Comparison of ENCODE assay signal across 27 cellular contexts in genomic region chr22:26995222-26995621, GRCh38.
DNase-seq lines count a peak whose midpoint lies in the region; ATAC-seq and TF ChIP-seq lines count a peak whose summit lies in the region.
"Had no signal": no experiment of that assay in that cellular context is flagged by ENCODE, and none has a peak within 500 bp of the region (broad histone marks: within the 10 kb centered on the region; RNA-seq: fewer than 3 reads in every experiment).

No MANE protein-coding gene starts in this region.

- H3K36me3 ChIP-seq in sigmoid colon, result no peaks in the 10 kb centered on the region
- H3K36me3 ChIP-seq in CD8-positive, alpha-beta memory T cell (ENCODE audit: insufficient read depth, low read length), result no peaks in the 10 kb centered on the region
- H3K36me3 ChIP-seq: Peyer's patch, thoracic aorta had no signal

- no peak overlapping the region for H3K4me3 Mint-ChIP-seq in CD8-positive, alpha-beta memory T cell
- H3K4me3 Mint-ChIP-seq: activated CD8-positive, alpha-beta memory T cell treated with anti-CD3 and anti-CD28 coated beads, Interleukin-2, amount 10 ng/mL, durations not matched to agents 7 days and 5 days; activated T-cell treated with anti-CD3 and anti-CD28 coated beads, Interleukin-2, amount 50 U/mL, for 72 hours; B cell; brain; H9; naive B cell; WTC11 had no signal

- H3K27me3 ChIP-seq in sigmoid colon, result no peaks in the 10 kb centered on the region
- H3K27me3 ChIP-seq in CD8-positive, alpha-beta memory T cell (ENCODE audit: insufficient read depth, low read length, poor library complexity, severe bottlenecking), result no peaks in the 10 kb centered on the region
- H3K27me3 ChIP-seq: Peyer's patch had no signal

- H3K4me3 ChIP-seq in sigmoid colon, result no peak overlapping the region
- no peak overlapping the region for H3K4me3 ChIP-seq in CD8-positive, alpha-beta memory T cell (ENCODE audit: low read length)
- H3K4me3 ChIP-seq: A549, Peyer's patch, thoracic aorta had no signal

- no peaks in the 10 kb centered on the region for H3K36me3 Mint-ChIP-seq in CD8-positive, alpha-beta memory T cell
- H3K36me3 Mint-ChIP-seq: activated CD8-positive, alpha-beta memory T cell treated with anti-CD3 and anti-CD28 coated beads, Interleukin-2, amount 10 ng/mL, durations not matched to agents 7 days and 5 days; brain; naive B cell; WTC11 had no signal

- DNase-seq in NCI-H2029 (lab: John Stamatoyannopoulos, UW) (peak; percentile 46), NCI-H2029 treated with DMSO at 0.1 percent for 48 hours (lab: John Stamatoyannopoulos, UW) (no peak), NCI-H1694 treated with DMSO at 0.1 percent for 48 hours (lab: John Stamatoyannopoulos, UW) (peak; percentile 7), astrocyte of the hippocampus (ENCODE audit: low read depth, low spot score) (peak; percentile 19), sigmoid colon (peak; percentile 84), NCI-H510A treated with DMSO at 0.1 percent for 48 hours (lab: John Stamatoyannopoulos, UW) (no peak)
- DNase-seq in CD8-positive, alpha-beta memory T cell, result no peak
- DNase-seq: activated CD4-positive, alpha-beta T cell treated with anti-CD3 and anti-CD28 coated beads, Interleukin-2, amount 50 U/mL, for 1 hour; activated CD8-positive, alpha-beta memory T cell treated with anti-CD3 and anti-CD28 coated beads, Interleukin-2, amount 10 ng/mL, durations not matched to agents 7 days and 5 days; activated naive CD4-positive, alpha-beta T cell treated with Interleukin-2 at 50 U/mL for 16 hours; activated T-cell treated with anti-CD3 and anti-CD28 coated beads, Interleukin-2, amount 50 U/mL, for 72 hours; cerebellar nuclear complex; H9; islet precursor cell; left ventricle myocardium superior; naive B cell; NCI-H1417 treated with DMSO at 0.1 percent for 48 hours; nucleus accumbens; Peyer's patch; SIG-M5; stimulated activated naive CD8-positive, alpha-beta T cell treated with anti-CD3 and anti-CD28 coated beads, Interleukin-15, Interleukin-2, amounts not matched to agents 100 U/mL and 50 U/mL, for 24 hours had no signal

- intact Hi-C loops in sigmoid colon (cut with DNase I), result loop anchor here (10.0 kb wide), 1 partner anchor 810 kb away; the partner anchor contains the start of gene MN1

- no peak for TF ChIP-seq CTCF in sigmoid colon (IDR thresholded peaks at IDR 0.05)

- H3K27me3 Mint-ChIP-seq in CD8-positive, alpha-beta memory T cell, result peaks cover 0 to 4% of the 10 kb centered on the region in 2 donors
- H3K27me3 Mint-ChIP-seq: activated CD8-positive, alpha-beta memory T cell treated with anti-CD3 and anti-CD28 coated beads, Interleukin-2, amount 10 ng/mL, durations not matched to agents 7 days and 5 days had no signal

- POLR2A ChIA-PET in CD8-positive, alpha-beta memory T cell (lab: Charles Lee), result no interaction called here

- H3K27ac Mint-ChIP-seq in CD8-positive, alpha-beta memory T cell, result no peak overlapping the region
- H3K27ac Mint-ChIP-seq: activated CD8-positive, alpha-beta memory T cell treated with anti-CD3 and anti-CD28 coated beads, Interleukin-2, amount 10 ng/mL, durations not matched to agents 7 days and 5 days; activated T-cell treated with anti-CD3 and anti-CD28 coated beads, Interleukin-2, amount 50 U/mL, for 72 hours; B cell; H9; naive B cell; WTC11 had no signal

- no peaks in the 10 kb centered on the region for H3K4me1 Mint-ChIP-seq in CD8-positive, alpha-beta memory T cell
- H3K4me1 Mint-ChIP-seq: activated CD8-positive, alpha-beta memory T cell treated with anti-CD3 and anti-CD28 coated beads, Interleukin-2, amount 10 ng/mL, durations not matched to agents 7 days and 5 days; B cell; WTC11 had no signal

- ATAC-seq in HG02852 (IDR thresholded peaks at IDR 0.05; ENCODE audit: unreplicated experiment), result no peak
- ATAC-seq: A549; activated CD8-positive, alpha-beta memory T cell treated with anti-CD3 and anti-CD28 coated beads, Interleukin-2, amount 10 ng/mL, durations not matched to agents 7 days and 5 days; activated T-cell treated with anti-CD3 and anti-CD28 coated beads, Interleukin-2, amount 50 U/mL, for 72 hours; left ventricle myocardium superior; stimulated activated naive CD8-positive, alpha-beta T cell treated with anti-CD3 and anti-CD28 coated beads, Interleukin-15, Interleukin-2, amounts not matched to agents 100 U/mL and 50 U/mL, for 24 hours; WTC11 had no signal

- H3K27ac ChIP-seq in sigmoid colon, result peak overlapping the region in 2 of 4 donors; percentile 8 to 26
- H3K27ac ChIP-seq in CD8-positive, alpha-beta memory T cell (ENCODE audit: low read depth, low read length), result no peak overlapping the region
- H3K27ac ChIP-seq: A549, Peyer's patch, thoracic aorta had no signal

- TF ChIP-seq EP300 in sigmoid colon (IDR thresholded peaks at IDR 0.05), result no peak

- H3K4me1 ChIP-seq in sigmoid colon, result peaks cover 0 to 31% (median 23%) of the 10 kb centered on the region in 4 donors
- no peaks in the 10 kb centered on the region for H3K4me1 ChIP-seq in CD8-positive, alpha-beta memory T cell (ENCODE audit: insufficient read depth, low read length)
- H3K4me1 ChIP-seq: A549, Peyer's patch had no signal

- H3K9me3 ChIP-seq in sigmoid colon, result no peaks in the 10 kb centered on the region
- no peaks in the 10 kb centered on the region for H3K9me3 ChIP-seq in CD8-positive, alpha-beta memory T cell (ENCODE audit: low read length)
- H3K9me3 ChIP-seq: A549, Peyer's patch, thoracic aorta had no signal

- no peak for TF ChIP-seq POLR2A in sigmoid colon (IDR thresholded peaks at IDR 0.05)

- 56 to 61% methylated on average over 3 of the region's 3 CpGs for WGBS in sigmoid colon, 2 donors

- CTCF ChIA-PET in CD8-positive, alpha-beta memory T cell (lab: Charles Lee), result no interaction called here

- H3K9me3 Mint-ChIP-seq in CD8-positive, alpha-beta memory T cell, result peaks cover 0 to 2% (median 0%) of the 10 kb centered on the region in 5 donors
- H3K9me3 Mint-ChIP-seq: activated T-cell treated with anti-CD3 and anti-CD28 coated beads, Interleukin-2, amount 50 U/mL, for 72 hours; H9 had no signal

Comparison
In these comparisons a context has a peak if more than half of its experiments do, and no peak if none do; other contexts are left out.
1. DNase-seq: peak in NCI-H2029 (single experiment), NCI-H1694 treated with DMSO at 0.1 percent for 48 hours (single experiment), astrocyte of the hippocampus (single experiment) and sigmoid colon (single experiment); none in NCI-H2029 treated with DMSO at 0.1 percent for 48 hours (single experiment), CD8-positive, alpha-beta memory T cell (0 of 5) and NCI-H510A treated with DMSO at 0.1 percent for 48 hours (single experiment).